Comparison of ENCODE assay signal across 8 cellular contexts in the genomic region with DNA sequence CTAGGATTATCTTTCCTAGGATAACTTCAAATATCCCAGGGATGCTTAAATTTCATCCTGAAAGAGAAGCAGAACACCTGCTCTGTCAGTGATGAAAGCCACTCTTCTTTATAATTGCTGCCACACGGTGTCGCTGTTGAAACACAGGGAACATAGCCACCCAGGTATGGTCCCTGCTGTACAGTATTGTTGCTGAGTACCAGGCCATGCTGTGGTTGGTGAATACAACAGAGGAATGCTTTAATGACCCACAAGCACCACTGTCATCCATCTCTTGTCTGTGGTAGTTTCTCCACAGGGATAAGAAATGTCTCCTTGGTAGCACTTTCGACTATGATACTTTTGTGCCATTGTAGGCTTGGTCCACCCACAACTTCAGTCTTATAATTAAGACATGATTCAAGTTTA.
DNase-seq lines count a peak whose midpoint lies in the region; ATAC-seq and TF ChIP-seq lines count a peak whose summit lies in the region.

No MANE protein-coding gene starts in this region.

- H3K9me3 Mint-ChIP-seq in activated T-cell treated with anti-CD3 and anti-CD28 coated beads, Interleukin-2, amount 50 U/mL, for 4 hours = no peaks in the 10 kb centered on the region

- H2AFZ ChIP-seq in PC-3 (ENCODE audit: low read length) = no peak overlapping the region

- H3K9ac ChIP-seq in PC-3 (ENCODE audit: low read length) = no peak overlapping the region

- H4K20me1 ChIP-seq in PC-3 (ENCODE audit: low read length) = no peaks in the 10 kb centered on the region

- no peak for TF ChIP-seq POLR2A in testis (IDR thresholded peaks at IDR 0.05)

- no peaks in the 10 kb centered on the region for H3K36me3 Mint-ChIP-seq in activated T-cell treated with anti-CD3 and anti-CD28 coated beads, Interleukin-2, amount 50 U/mL, for 4 hours (ENCODE audit: insufficient read depth)

- H3K36me3 ChIP-seq in PC-3 (ENCODE audit: low read depth, low read length) (no peaks in the 10 kb centered on the region), testis (ENCODE audit: low read depth, missing control alignments) (no peaks in the 10 kb centered on the region)

- no peak overlapping the region for H3K4me3 Mint-ChIP-seq in activated T-cell treated with anti-CD3 and anti-CD28 coated beads, Interleukin-2, amount 50 U/mL, for 4 hours

- H3F3A ChIP-seq in PC-3 (ENCODE audit: low read length, unreplicated experiment) = no peaks in the 10 kb centered on the region

- CTCF ChIA-PET in PC-3 (lab: Charles Lee) = no interaction called here

- DNase-seq in COR-L47 (lab: John Stamatoyannopoulos, UW) (peak; percentile 43), HUDEP-2 (lab: John Stamatoyannopoulos, UW; ENCODE audit: unreplicated experiment in 76 of 76) (peak in 54 of 76 experiments; percentile 1 to 62 (median 32)), PC-3 (peak; percentile 80), fibroblast of pulmonary artery (ENCODE audit: low read depth) (peak; percentile 63), non-pigmented ciliary epithelial cell (ENCODE audit: low read depth) (peak; percentile 13), testis (peak; percentile 79)
- DNase-seq in activated T-cell treated with anti-CD3 and anti-CD28 coated beads, Interleukin-2, amount 50 U/mL, for 4 hours = peak; percentile 61

- no peak overlapping the region for H3K4me2 ChIP-seq in PC-3 (ENCODE audit: low read length)

- no peaks in the 10 kb centered on the region for H3K4me1 Mint-ChIP-seq in activated T-cell treated with anti-CD3 and anti-CD28 coated beads, Interleukin-2, amount 50 U/mL, for 4 hours (ENCODE audit: low read depth)

- WGBS in testis, 2 donors = 48 to 60% methylated on average over 3 of the region's 3 CpGs

- intact Hi-C loops in PC-3 (cut with micrococcal nuclease) (loop anchor here (1.0 kb wide), 2 partner anchors 115 to 211 kb away; no protein-coding TSS in a partner anchor), testis (cut with DNase I; ENCODE audit: low total_unique reads) (no loop called here)

- H3K9me3 ChIP-seq in PC-3 (ENCODE audit: low read length) (no peaks in the 10 kb centered on the region), testis (no peaks in the 10 kb centered on the region)

- TF ChIP-seq CTCF in PC-3 (conservative IDR thresholded peaks at IDR 0.05; ENCODE audit: low read depth, low read length) = peak; percentile 82
- TF ChIP-seq CTCF in fibroblast of pulmonary artery (IDR thresholded peaks at IDR 0.05; ENCODE audit: low read length, missing control alignments) = peak; percentile 81
- peak; percentile 39 to 75 (median 65) for TF ChIP-seq CTCF in testis (IDR thresholded peaks at IDR 0.05)

- H3K4me3 ChIP-seq in PC-3 (ENCODE audit: low read length) (no peak overlapping the region), fibroblast of pulmonary artery (replicated peaks; ENCODE audit: low read depth, low read length) (no peak overlapping the region), testis (no peak overlapping the region)

- H3K27ac ChIP-seq in PC-3 (ENCODE audit: low read length) (no peak overlapping the region), testis (no peak overlapping the region)

- POLR2A ChIA-PET in PC-3 (lab: Charles Lee; ENCODE audit: unreplicated experiment) = no interaction called here

- peak; percentile 74 for ATAC-seq in GM19438 (IDR thresholded peaks at IDR 0.05; ENCODE audit: low read depth, unreplicated experiment)
- ATAC-seq in PC-3 = peak; percentile 91
- ATAC-seq in activated T-cell treated with anti-CD3 and anti-CD28 coated beads, Interleukin-2, amount 50 U/mL, for 4 hours = peak; percentile 67 to 78

- BruUV-seq in PC-3 (replicated peaks; lab: Mats Ljungman, UMichigan) = no TSS peak

- peaks cover 29% of the 10 kb centered on the region for H3K27me3 Mint-ChIP-seq in activated T-cell treated with anti-CD3 and anti-CD28 coated beads, Interleukin-2, amount 50 U/mL, for 4 hours (ENCODE audit: low read depth)

- H3K4me1 ChIP-seq in PC-3 (ENCODE audit: insufficient read depth, low read length) = no peaks in the 10 kb centered on the region
- H3K4me1 ChIP-seq in testis = no peaks in the 10 kb centered on the region

- no peaks in the 10 kb centered on the region for H3K79me2 ChIP-seq in PC-3 (ENCODE audit: low read length)

- H3K27me3 ChIP-seq in PC-3 (ENCODE audit: low read length) = peaks cover 10% of the 10 kb centered on the region
- H3K27me3 ChIP-seq in testis = no peaks in the 10 kb centered on the region

- no peaks in the 10 kb centered on the region for H3K9me2 ChIP-seq in PC-3 (replicated peaks; ENCODE audit: low read length)

Comparison
In these comparisons a context has a peak if more than half of its experiments do, and no peak if none do; other contexts are left out.
1. DNase-seq: peak in every context shown above with its lines; median percentile 80 in PC-3; 79 in testis; 63 in fibroblast of pulmonary artery; 61 in activated T-cell treated with anti-CD3 and anti-CD28 coated beads, Interleukin-2, amount 50 U/mL, for 4 hours; 43 in COR-L47; 32 in HUDEP-2; 13 in non-pigmented ciliary epithelial cell.